Comparison of ENCODE assay signal across 8 cellular contexts in genomic region chr16:15653227-15653626, GRCh38. TPM values are rescaled to one million over a fixed set of nuclear protein-coding genes. Genes with fewer than 3 reads are reported as not detected.
DNase-seq lines count a peak whose midpoint lies in the region; ATAC-seq and TF ChIP-seq lines count a peak whose summit lies in the region.

No MANE protein-coding gene starts in this region.

- no peak overlapping the region for H2AFZ ChIP-seq in neuronal stem cell (ENCODE audit: low read length)

- peaks cover 6% of the 10 kb centered on the region for H3K79me1 ChIP-seq in neuronal stem cell (ENCODE audit: low read depth, low read length)

- H2BK12ac ChIP-seq in neuronal stem cell (ENCODE audit: low read length): no peak overlapping the region

- H2AK5ac ChIP-seq in neuronal stem cell (ENCODE audit: low read depth, low read length): no peak overlapping the region

- no peak overlapping the region for H3K27ac ChIP-seq in neuronal stem cell (replicated peaks; ENCODE audit: low read length)

- 100% methylated on average over 1 of the region's 4 CpGs; no CpG with 5 or more reads in 1 of the 2 donors for WGBS in neuronal stem cell (ENCODE audit: extremely low coverage in 2 of 2, insufficient read length in 2 of 2, insufficient replicate concordance in 1 of 2), 2 donors

- ATAC-seq in HG03571 (IDR thresholded peaks at IDR 0.05; ENCODE audit: unreplicated experiment) (no peak), HG02840 (IDR thresholded peaks at IDR 0.05; ENCODE audit: low FRiP score, unreplicated experiment) (no peak)

- no peak overlapping the region for H3K18ac ChIP-seq in neuronal stem cell (ENCODE audit: low read length)

- no peak overlapping the region for H2BK5ac ChIP-seq in neuronal stem cell (ENCODE audit: low read length)

- DNase-seq in AG04449 (ENCODE audit: low read depth, low spot score) (no peak), HCEC 1CT (peak; percentile 89), amniotic epithelial cell (ENCODE audit: low read depth) (peak; percentile 69), medulla oblongata (ENCODE audit: extremely low spot score) (peak; percentile 61), NCI-H2107 treated with DMSO at 0.1 percent for 48 hours (lab: John Stamatoyannopoulos, UW; ENCODE audit: unreplicated experiment) (no peak), neuronal stem cell (ENCODE audit: low spot score) (no peak)

- H3K14ac ChIP-seq in neuronal stem cell (ENCODE audit: low read length): no peak overlapping the region

- peaks cover 3 to 14% of the 10 kb centered on the region in 2 donors for H3K36me3 ChIP-seq in neuronal stem cell (replicated peaks in 1 of 2; ENCODE audit: control insufficient read depth in 2 of 2, insufficient read depth in 2 of 2, low read length in 2 of 2)

- CTCF ChIA-PET in AG04449 (lab: Yijun Ruan, JAX): interaction anchor here (0.9 to 2.4 kb wide), 2 partner anchors 9 to 226 kb away, joined by 3 to 7 read pairs; no protein-coding TSS in a partner anchor

- H4K8ac ChIP-seq in neuronal stem cell (ENCODE audit: low read depth, low read length): no peak overlapping the region

- peaks cover 3 to 4% of the 10 kb centered on the region in 2 donors for H3K4me1 ChIP-seq in neuronal stem cell (ENCODE audit: control insufficient read depth in 2 of 2, insufficient read depth in 1 of 2, low read depth in 1 of 2, low read length in 2 of 2)

- H2BK120ac ChIP-seq in neuronal stem cell (ENCODE audit: low read depth, low read length): no peak overlapping the region

- no peak overlapping the region for H3K23ac ChIP-seq in neuronal stem cell (ENCODE audit: low read depth, low read length, poor library complexity)

- no peak for TF ChIP-seq CTCF in AG04449 (IDR thresholded peaks at IDR 0.05; ENCODE audit: insufficient read depth, low read length, missing control alignments)

- H3K9ac ChIP-seq in neuronal stem cell (ENCODE audit: low read depth, low read length, poor library complexity): no peak overlapping the region

- no peak overlapping the region for H3K4me2 ChIP-seq in neuronal stem cell (ENCODE audit: insufficient read depth, low read length, poor library complexity, severe bottlenecking)

- H3K9me3 ChIP-seq in neuronal stem cell (replicated peaks in 1 of 2; ENCODE audit: control insufficient read depth in 2 of 2, insufficient read depth in 1 of 2, low read depth in 1 of 2, low read length in 2 of 2): no peaks in the 10 kb centered on the region

- no peak overlapping the region for H4K91ac ChIP-seq in neuronal stem cell (ENCODE audit: low read depth, low read length, poor library complexity)

- H2BK15ac ChIP-seq in neuronal stem cell (ENCODE audit: low read length): no peak overlapping the region

- H3K4me3 ChIP-seq in AG04449 (ENCODE audit: low read depth, low read length): peak overlapping the region; percentile 20
- no peak overlapping the region for H3K4me3 ChIP-seq in neuronal stem cell (ENCODE audit: low read length in 2 of 2)

- no peaks in the 10 kb centered on the region for H3K27me3 ChIP-seq in neuronal stem cell (ENCODE audit: control insufficient read depth in 3 of 3, insufficient read depth in 3 of 3, low read depth in 1 of 3, low read length in 3 of 3)

- no peak overlapping the region for H3K4ac ChIP-seq in neuronal stem cell (ENCODE audit: low read length)

- POLR2A ChIA-PET in AG04449 (lab: Yijun Ruan, JAX): interaction anchor here (1.0 to 1.3 kb wide), 2 partner anchors 9 to 10 kb away, joined by 3 to 4 read pairs; partner anchors contain the start of gene MARF1

RNA-seq across cellular contexts. Expression of gene NDE1, which starts 3.2 kb away (rescaled TPM):
- 50.4 TPM for polyA plus RNA-seq in neuronal stem cell (2013, experiment 1 of 2)
- 51.2 TPM for polyA plus RNA-seq in neuronal stem cell (2013, experiment 2 of 2)

RNA-seq across cellular contexts. Expression of gene MARF1, which starts 10.3 kb away (rescaled TPM):
- polyA plus RNA-seq in neuronal stem cell (2013, experiment 1 of 2): 11.6 TPM
- polyA plus RNA-seq in neuronal stem cell (2013, experiment 2 of 2): 12.5 TPM

Comparison
In these comparisons a context has a peak if more than half of its experiments do, and no peak if none do; other contexts are left out.
1. DNase-seq: peak in HCEC 1CT (single experiment), amniotic epithelial cell (single experiment) and medulla oblongata (single experiment); none in AG04449 (single experiment), NCI-H2107 treated with DMSO at 0.1 percent for 48 hours (single experiment) and neuronal stem cell (single experiment).